ENCODE assay signal across 8 cellular contexts in the genomic region with DNA sequence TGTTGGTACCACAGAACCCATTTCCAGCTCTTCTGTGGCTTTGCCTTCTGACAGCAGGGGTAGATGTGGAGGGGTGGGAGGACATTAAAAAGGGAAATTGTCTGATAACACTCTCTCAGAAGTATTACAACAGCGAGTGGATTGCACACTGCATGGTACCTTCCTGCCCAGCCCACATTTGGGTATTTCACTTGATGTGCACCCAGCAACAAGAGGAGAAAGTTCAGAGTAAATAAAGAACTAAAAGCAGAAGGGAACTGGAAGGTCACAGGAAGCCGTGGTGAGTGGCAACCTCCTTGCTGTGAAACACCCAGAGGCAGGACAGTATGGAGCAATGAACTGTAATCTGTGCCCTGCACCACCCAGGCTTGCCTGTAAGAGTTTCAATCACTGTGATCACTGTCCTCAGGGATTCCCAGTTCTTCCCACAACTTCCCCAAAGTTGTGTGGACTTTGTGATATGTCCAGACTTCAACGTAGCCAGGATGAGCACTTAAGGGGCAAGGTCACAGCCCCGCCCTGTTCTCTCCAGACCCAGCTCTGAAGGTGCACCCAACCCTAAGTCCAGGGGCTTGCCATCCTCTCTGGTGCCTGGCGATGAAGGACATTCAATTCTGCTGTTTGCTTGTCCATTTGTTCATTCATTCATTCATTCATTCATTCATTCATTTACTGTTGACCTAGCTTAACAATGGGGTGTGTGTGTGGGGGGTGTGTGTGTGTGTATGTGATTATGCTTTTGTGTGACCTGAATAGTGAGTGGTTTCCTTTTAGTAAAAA. TPM values are rescaled to one million over a fixed set of nuclear protein-coding genes. Genes with fewer than 3 reads are reported as not detected.
A peak's percentile ranks its signal among the peaks of the same experiment; 100 is the strongest.
DNase-seq lines count a peak whose midpoint lies in the region; ATAC-seq and TF ChIP-seq lines count a peak whose summit lies in the region.

No MANE protein-coding gene starts in this region.

- TF ChIP-seq CTCF in left lung (IDR thresholded peaks at IDR 0.05): no peak
- no peak for TF ChIP-seq CTCF in coronary artery (IDR thresholded peaks at IDR 0.05)
- TF ChIP-seq CTCF in ovary (IDR thresholded peaks at IDR 0.05): no peak

- POLR2A ChIA-PET in activated CD4-positive, alpha-beta memory T cell treated with anti-CD3 and anti-CD28 coated beads for 36 hours (lab: Charles Lee): no interaction called here

- H3K9me3 ChIP-seq in left lung (no peaks in the 10 kb centered on the region), ovary (no peaks in the 10 kb centered on the region)

- WGBS in ovary, 3 donors: 58 to 66% (median 58%) methylated on average over 5 of the region's 5 CpGs

- no peak for TF ChIP-seq POLR2A in ovary (IDR thresholded peaks at IDR 0.05)

- H3K27ac Mint-ChIP-seq in IgD-negative memory B cell: peak overlapping the region; percentile 40 to 54 (median 53)
- peak overlapping the region; percentile 62 for H3K27ac Mint-ChIP-seq in activated CD4-positive, alpha-beta memory T cell treated with anti-CD3 and anti-CD28 coated beads for 36 hours

- no peak for TF ChIP-seq EP300 in ovary (IDR thresholded peaks at IDR 0.05)

- H3K4me3 Mint-ChIP-seq in IgD-negative memory B cell: peak overlapping the region in 3 of 4 donors; percentile 0 to 74 (median 66)
- peak overlapping the region; percentile 30 for H3K4me3 Mint-ChIP-seq in activated CD4-positive, alpha-beta memory T cell treated with anti-CD3 and anti-CD28 coated beads for 36 hours

- no peaks in the 10 kb centered on the region for H3K9me3 Mint-ChIP-seq in IgD-negative memory B cell
- H3K9me3 Mint-ChIP-seq in activated CD4-positive, alpha-beta memory T cell treated with anti-CD3 and anti-CD28 coated beads for 36 hours: peaks cover 4% of the 10 kb centered on the region

- H3K36me3 ChIP-seq in left lung (no peaks in the 10 kb centered on the region), ovary (no peaks in the 10 kb centered on the region)

- no peaks in the 10 kb centered on the region for H3K27me3 ChIP-seq in left lung
- H3K27me3 ChIP-seq in ovary: no peaks in the 10 kb centered on the region

- CTCF ChIA-PET in activated CD4-positive, alpha-beta memory T cell treated with anti-CD3 and anti-CD28 coated beads for 36 hours (lab: Charles Lee): interaction anchor here (0.6 to 1.1 kb wide), 2 partner anchors 105 to 107 kb away, joined by 3 to 5 read pairs; no protein-coding TSS in a partner anchor

- H3K4me3 ChIP-seq in left lung (no peak overlapping the region), coronary artery (no peak overlapping the region), ovary (no peak overlapping the region)

- peak; percentile 85 for DNase-seq in GDM1 (lab: John Stamatoyannopoulos, UW)
- DNase-seq in activated CD4-positive, alpha-beta memory T cell treated with anti-CD3 and anti-CD28 coated beads for 36 hours: peak; percentile 74
- DNase-seq in left lung: peak in 1 of 2 donors; percentile 64
- DNase-seq in DMS153 (lab: John Stamatoyannopoulos, UW): no peak
- DNase-seq in NCI-H146 treated with DMSO at 0.1 percent for 48 hours (lab: John Stamatoyannopoulos, UW; ENCODE audit: unreplicated experiment): no peak
- DNase-seq in coronary artery (ENCODE audit: low spot score): no peak
- DNase-seq in ovary: no peak

- H3K27ac ChIP-seq in left lung (peak overlapping the region in 1 of 2 donors; percentile 78), coronary artery (no peak overlapping the region), ovary (no peak overlapping the region)

- peaks cover 0 to 57% of the 10 kb centered on the region in 2 donors for H3K4me1 ChIP-seq in left lung
- H3K4me1 ChIP-seq in ovary (ENCODE audit: insufficient read depth): no peaks in the 10 kb centered on the region

- H3K27me3 Mint-ChIP-seq in IgD-negative memory B cell: no peaks in the 10 kb centered on the region
- no peaks in the 10 kb centered on the region for H3K27me3 Mint-ChIP-seq in activated CD4-positive, alpha-beta memory T cell treated with anti-CD3 and anti-CD28 coated beads for 36 hours

- peak; percentile 79 for ATAC-seq in left lung

- no peaks in the 10 kb centered on the region for H3K36me3 Mint-ChIP-seq in IgD-negative memory B cell
- H3K36me3 Mint-ChIP-seq in activated CD4-positive, alpha-beta memory T cell treated with anti-CD3 and anti-CD28 coated beads for 36 hours: peaks cover 1% of the 10 kb centered on the region

- intact Hi-C loops in activated CD4-positive, alpha-beta memory T cell treated with anti-CD3 and anti-CD28 coated beads for 36 hours (cut with micrococcal nuclease): loop anchor here (1.0 kb wide), 1 partner anchor 11 kb away; no protein-coding TSS in a partner anchor
- intact Hi-C loops in left lung (cut with DNase I) (loop anchor here in 1 of 2 donors (5.0 kb wide), 1 partner anchor 107 kb away; the partner anchor contains the start of gene SELL), ovary (cut with DNase I) (no loop called here)

- H3K4me1 Mint-ChIP-seq in IgD-negative memory B cell: peaks cover 31 to 44% (median 40%) of the 10 kb centered on the region in 3 donors
- peaks cover 52% of the 10 kb centered on the region for H3K4me1 Mint-ChIP-seq in activated CD4-positive, alpha-beta memory T cell treated with anti-CD3 and anti-CD28 coated beads for 36 hours (ENCODE audit: low read depth)

RNA-seq across cellular contexts. Expression of gene F5, which starts 18.7 kb away (rescaled TPM):
- polyA plus RNA-seq in IgD-negative memory B cell: 0.51 TPM
- 10 to 100 TPM; 50.8 to 51.1 TPM for total RNA-seq in activated CD4-positive, alpha-beta memory T cell treated with anti-CD3 and anti-CD28 coated beads for 36 hours
- total RNA-seq in left lung: 1 to 10 TPM in 1 of 2 donors, under 1 TPM in 1; 0.90 to 7.2 TPM
- 1 to 10 TPM in 1 of 7 donors, under 1 TPM in 4, not detected in 2; 0.05 to 3.3 (median 0.20) TPM for total RNA-seq in ovary
- under 1 TPM; 0.31 to 0.85 TPM for polyA plus RNA-seq in ovary

RNA-seq across cellular contexts. Expression of gene SELP, which starts 25.0 kb away (rescaled TPM):
- polyA plus RNA-seq in IgD-negative memory B cell (2.2 TPM), ovary (10 to 100 TPM in 1 of 2 donors, 1 to 10 TPM in 1; 5.9 to 19.7 TPM)
- total RNA-seq in activated CD4-positive, alpha-beta memory T cell treated with anti-CD3 and anti-CD28 coated beads for 36 hours: under 1 TPM; 0.70 to 0.97 TPM
- total RNA-seq in left lung (10 to 100 TPM; 22.0 to 27.0 TPM), ovary (1 to 10 TPM in 6 of 7 donors, under 1 TPM in 1; 0.68 to 8.9 (median 4.0) TPM)

Comparison
In these comparisons a context has a peak if more than half of its experiments do, and no peak if none do; other contexts are left out.
1. DNase-seq: peak in GDM1 (single experiment) and activated CD4-positive, alpha-beta memory T cell treated with anti-CD3 and anti-CD28 coated beads for 36 hours (single experiment); none in DMS153 (single experiment), NCI-H146 treated with DMSO at 0.1 percent for 48 hours (single experiment), coronary artery (single experiment) and ovary (0 of 5).
2. RNA of gene F5, which starts 18.7 kb away (total RNA-seq): 50.8 to 51.1 TPM in activated CD4-positive, alpha-beta memory T cell treated with anti-CD3 and anti-CD28 coated beads for 36 hours; 0.90 to 7.2 TPM in left lung and 0.05 to 3.3 TPM in ovary; every median in the first group is over 4 times any median in the second.